8 cellular contexts compared by ENCODE assay signal in the genomic region with DNA sequence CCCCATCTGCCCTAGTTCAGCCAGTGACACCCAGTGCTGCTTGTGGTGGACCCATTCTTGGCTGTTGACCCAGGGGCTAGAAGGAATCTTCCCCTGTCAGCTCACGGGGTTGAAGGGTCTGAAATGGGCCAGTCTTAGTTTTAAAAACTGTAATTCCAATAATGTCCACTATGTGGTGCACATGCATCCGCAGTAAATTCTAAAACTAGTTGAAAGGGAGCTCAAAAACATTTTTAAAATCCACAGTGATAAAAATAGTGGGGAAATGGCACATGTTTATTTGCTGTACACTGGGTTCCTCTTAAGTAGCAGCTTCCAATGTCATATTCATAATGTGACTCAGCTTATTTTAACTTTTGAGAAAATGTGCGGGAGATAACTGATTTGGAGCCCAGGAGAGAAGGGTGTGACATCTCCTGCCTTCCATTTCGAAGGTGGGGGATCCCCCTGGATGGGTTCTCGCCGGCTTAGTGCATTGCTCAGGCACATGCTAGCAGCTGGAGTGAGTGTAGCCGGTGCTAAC.
DNase-seq lines count a peak whose midpoint lies in the region; ATAC-seq and FAIRE-seq lines count a peak whose summit lies in the region.

No MANE protein-coding gene starts in this region.

- no peak for FAIRE-seq in HTR-8/SVneo (lab: Jason Lieb, UNC)
- FAIRE-seq in urothelium cell line (lab: Jason Lieb, UNC) = peak; percentile 35

- no peaks in the 10 kb centered on the region for H3K36me3 Mint-ChIP-seq in effector memory CD8-positive, alpha-beta T cell (ENCODE audit: insufficient read depth)

- peak overlapping the region in 1 of 2 donors; percentile 30 for H3K4me3 Mint-ChIP-seq in effector memory CD8-positive, alpha-beta T cell

- peaks cover 7 to 9% of the 10 kb centered on the region in 2 donors for H3K4me1 Mint-ChIP-seq in effector memory CD8-positive, alpha-beta T cell (ENCODE audit: low read depth in 2 of 2)

- H3K27ac Mint-ChIP-seq in effector memory CD8-positive, alpha-beta T cell = peak overlapping the region in 1 of 2 donors; percentile 59

- peak; percentile 29 for DNase-seq in NCI-H2171 treated with DMSO at 0.1 percent for 48 hours (lab: John Stamatoyannopoulos, UW)
- DNase-seq in NCI-H2171 (lab: John Stamatoyannopoulos, UW) = no peak
- peak; percentile 64 for DNase-seq in HTR-8/SVneo (ENCODE audit: insufficient read length, low spot score)
- DNase-seq in RPMI8226 = peak; percentile 59
- DNase-seq in effector memory CD8-positive, alpha-beta T cell = peak; percentile 20 to 35 (median 27)
- peak; percentile 65 for DNase-seq in medulla oblongata (ENCODE audit: extremely low spot score)
- peak; percentile 67 for DNase-seq in urothelium cell line (ENCODE audit: low spot score)

- H3K9me3 Mint-ChIP-seq in effector memory CD8-positive, alpha-beta T cell = no peaks in the 10 kb centered on the region

- H3K27me3 Mint-ChIP-seq in effector memory CD8-positive, alpha-beta T cell = peaks cover 0 to 18% of the 10 kb centered on the region in 2 donors

- peak; percentile 82 for ATAC-seq in effector memory CD8-positive, alpha-beta T cell (replicated peaks)
- no peak for ATAC-seq in HG03280 (IDR thresholded peaks at IDR 0.05; ENCODE audit: unreplicated experiment)
